ENCODE assay signal across 22 cellular contexts in the genomic region with DNA sequence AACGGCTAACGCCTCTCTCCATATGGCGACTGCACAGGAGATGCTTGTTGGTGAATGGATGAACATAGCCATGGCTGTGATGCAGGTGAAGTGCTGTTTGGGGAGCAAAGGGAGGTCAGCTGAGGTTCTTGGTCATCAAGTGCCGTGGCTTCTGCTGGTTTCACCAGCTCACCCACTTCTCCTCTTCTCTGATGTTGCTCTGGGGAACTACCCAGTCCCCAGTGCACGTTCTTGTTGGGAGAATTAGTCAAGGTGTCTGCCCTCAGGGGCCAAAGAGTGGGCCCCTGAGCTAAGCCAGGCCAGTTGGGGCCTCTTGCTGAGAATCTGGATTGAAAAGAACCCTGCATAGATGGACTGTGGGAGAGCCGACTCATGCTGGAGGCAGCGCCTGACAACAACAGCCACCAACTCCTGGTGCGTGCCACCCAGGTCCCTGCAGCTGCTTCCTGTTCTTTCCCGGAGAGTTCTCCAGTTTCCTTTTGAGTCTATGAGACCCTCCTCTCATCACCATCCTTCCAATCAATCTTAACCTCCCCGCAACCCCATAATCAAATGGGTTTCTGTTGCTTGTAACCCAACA. TPM values are rescaled to one million over a fixed set of nuclear protein-coding genes. Genes with fewer than 3 reads are reported as not detected.
"Had no signal": no experiment of that assay in that cellular context is flagged by ENCODE, and none has a peak within 500 bp of the region (broad histone marks: within the 10 kb centered on the region; RNA-seq: fewer than 3 reads in every experiment).

No MANE protein-coding gene starts in this region.

- H3K4me3 ChIP-seq: K562 had no signal

- ATAC-seq: K562, SK-N-SH treated with all-trans-retinoic acid at 6 μM for 48 hours had no signal

- DNase-seq: Kasumi-1, MM.1S, NCI-H1092 treated with DMSO at 0.1 percent for 48 hours, NCI-H1436 treated with DMSO at 0.1 percent for 48 hours, NCI-H187, NCI-H2029, NCI-H2081 treated with DMSO at 0.1 percent for 48 hours, NCI-H2171, NCI-H226, NCI-H446, NCI-H510A, NCI-H524 treated with DMSO at 0.1 percent for 48 hours, NCI-H69, NCI-H774, RPMI8226, SHP77 had no signal

- H3K27ac ChIP-seq: HL-60, KMS-11 had no signal

RNA-seq across cellular contexts. Expression of gene BTBD16, which starts 3.0 kb away (rescaled TPM):
- total RNA-seq: K562, SK-MEL-5 had no signal
- polyA plus RNA-seq: IgD-negative memory B cell had no signal
